In the genomic region with DNA sequence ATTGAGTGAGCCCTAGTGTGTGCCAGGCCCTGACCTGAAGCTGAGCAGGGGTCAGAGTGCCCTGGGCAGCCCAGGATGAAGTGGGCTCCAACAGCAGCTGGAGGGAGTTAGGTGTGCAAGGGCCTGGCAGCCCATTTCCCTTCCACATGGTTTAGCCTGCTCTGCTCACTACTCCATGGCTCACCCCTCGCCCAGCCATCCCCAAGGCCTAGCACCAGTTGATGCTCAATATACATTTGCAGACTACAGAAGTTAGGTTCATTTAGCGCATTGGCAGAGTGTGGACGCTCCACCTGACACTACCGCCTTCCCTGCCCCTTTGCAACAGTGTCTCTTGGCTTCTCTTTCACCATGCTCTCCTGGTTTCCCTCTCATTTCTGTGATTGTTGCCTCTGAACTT, we compare ENCODE assay signal across 26 cellular contexts. TPM values are rescaled to one million over a fixed set of nuclear protein-coding genes. Genes with fewer than 3 reads are reported as not detected.
DNase-seq lines count a peak whose midpoint lies in the region; ATAC-seq, FAIRE-seq and TF ChIP-seq lines count a peak whose summit lies in the region.
"Had no signal": no experiment of that assay in that cellular context is flagged by ENCODE, and none has a peak within 500 bp of the region (broad histone marks: within the 10 kb centered on the region; RNA-seq: fewer than 3 reads in every experiment).

No MANE protein-coding gene starts in this region.

- BruUV-seq in IMR-90 (replicated peaks; lab: Mats Ljungman, UMichigan), result no TSS peak
- BruUV-seq in GM12878 (replicated peaks; lab: Mats Ljungman, UMichigan), result TSS peak; percentile 32

- in situ Hi-C loops in IMR-90 (cut with MboI; ENCODE audit: low sequenced_read_pairs) (no loop called here), GM12878 (cut with MboI) (no loop called here)

- H3K79me1 ChIP-seq in IMR-90 (ENCODE audit: low read depth in 1 of 2, low read length in 2 of 2), result peaks cover 6 to 53% of the 10 kb centered on the region in 2 experiments; a peak in 3 of 4 replicates

- H3K27ac ChIP-seq in IMR-90 (ENCODE audit: insufficient read depth, low read length) (no peak overlapping the region), GM12878 (ENCODE audit: control insufficient read depth, insufficient read depth) (no peak overlapping the region)
- H3K27ac ChIP-seq: coronary artery, gastroesophageal sphincter, sigmoid colon, stomach, tibial nerve had no signal

- CTCF ChIA-PET in IMR-90 (lab: Yijun Ruan, JAX) (no interaction called here), GM12878 (lab: Yijun Ruan, JAX) (interaction anchor here (1.1 kb wide), 1 partner anchor 368 kb away, joined by 3 read pairs; no protein-coding TSS in a partner anchor)

- H4K8ac ChIP-seq in IMR-90 (ENCODE audit: low read depth in 2 of 2, low read length in 2 of 2), result no peak overlapping the region

- no peak overlapping the region for H4K5ac ChIP-seq in IMR-90 (ENCODE audit: low read depth, low read length)

- H3K4me3 ChIP-seq in IMR-90 (ENCODE audit: insufficient read depth, low read depth, low read length) (no peak overlapping the region), GM12878 (no peak overlapping the region)
- H3K4me3 ChIP-seq: coronary artery, gastroesophageal sphincter, sigmoid colon, stomach, tibial nerve had no signal

- H3K4me1 ChIP-seq in IMR-90 (ENCODE audit: control insufficient read depth, insufficient read depth, low read length) (peaks cover 22% of the 10 kb centered on the region), GM12878 (ENCODE audit: control insufficient read depth, insufficient read depth, low read length) (peaks cover 24% of the 10 kb centered on the region)

- H3K9me3 Mint-ChIP-seq in activated CD4-positive, alpha-beta T cell treated with anti-CD3 and anti-CD28 coated beads, Interleukin-2, amount 10 ng/mL, durations not matched to agents 24 days and 14 days, result no peaks in the 10 kb centered on the region
- no peaks in the 10 kb centered on the region for H3K9me3 Mint-ChIP-seq in stimulated activated effector memory CD8-positive, alpha-beta T cell treated with anti-CD3 and anti-CD28 coated beads, Interleukin-12 subunit alpha, Interleukin-12 subunit beta, amount 100 ng/mL, for 72 hours
- H3K9me3 Mint-ChIP-seq: H9 had no signal

- H3K9me3 ChIP-seq in IMR-90 (ENCODE audit: control insufficient read depth, insufficient read depth, low read length) (no peaks in the 10 kb centered on the region), GM12878 (replicated peaks; ENCODE audit: control insufficient read depth, insufficient read depth, low read length) (no peaks in the 10 kb centered on the region)
- H3K9me3 ChIP-seq: gastroesophageal sphincter, sigmoid colon, stomach, tibial nerve had no signal

- peaks cover 17% of the 10 kb centered on the region for H3K9me1 ChIP-seq in IMR-90 (ENCODE audit: insufficient read depth, low read length)

- H4K91ac ChIP-seq in IMR-90 (ENCODE audit: insufficient read depth, low read depth, low read length), result no peak overlapping the region

- FAIRE-seq in GM12878 (lab: Jason Lieb, UNC), result no peak
- FAIRE-seq: bronchial epithelial cell had no signal

- H2AFZ ChIP-seq in IMR-90 (replicated peaks; ENCODE audit: low read length, poor library complexity), result no peak overlapping the region
- H2AFZ ChIP-seq in GM12878 (ENCODE audit: control insufficient read depth, low read depth, low read length), result no peak overlapping the region

- H2AK9ac ChIP-seq in IMR-90 (replicated peaks; ENCODE audit: low read depth, low read length, poor library complexity), result no peak overlapping the region

- H3K4me2 ChIP-seq in IMR-90 (ENCODE audit: low read depth, low read length), result no peak overlapping the region
- no peak overlapping the region for H3K4me2 ChIP-seq in GM12878 (ENCODE audit: control insufficient read depth, insufficient read depth)

- TF ChIP-seq CTCF in IMR-90 (conservative IDR thresholded peaks at IDR 0.05; ENCODE audit: low read depth, low read length), result no peak
- no peak for TF ChIP-seq CTCF in GM12878 (IDR thresholded peaks at IDR 0.05 in 2 of 3, conservative IDR thresholded peaks at IDR 0.05 in 1 of 3; ENCODE audit: control insufficient read depth in 2 of 3, extremely low read depth in 1 of 3, insufficient read depth in 1 of 3, low read depth in 3 of 3, low read length in 3 of 3)

- SMC1A ChIA-PET in GM12878 (lab: Charles Lee; ENCODE audit: uncharacterized antibody, unreplicated experiment), result no interaction called here

- no peak for TF ChIP-seq RAD21 in IMR-90 (IDR thresholded peaks at IDR 0.05; ENCODE audit: low read length)
- no peak for TF ChIP-seq RAD21 in GM12878 (IDR thresholded peaks at IDR 0.05; ENCODE audit: insufficient read depth, low read depth, low read length)

- DNase-seq in activated CD4-positive, alpha-beta T cell treated with anti-CD3 and anti-CD28 coated beads, Interleukin-2, amount 10 ng/mL, durations not matched to agents 24 days and 14 days, result no peak
- DNase-seq in activated CD4-positive, alpha-beta T cell treated with anti-CD3 and anti-CD28 coated beads for 48 hours, result no peak
- DNase-seq in IMR-90 (no peak), GM12878 (ENCODE audit: low read depth, low spot score) (no peak), ecto neural progenitor cell (ENCODE audit: low spot score) (no peak)
- DNase-seq in stimulated activated effector memory CD8-positive, alpha-beta T cell treated with anti-CD3 and anti-CD28 coated beads, Interleukin-12 subunit alpha, Interleukin-12 subunit beta, amount 100 ng/mL, for 72 hours (ENCODE audit: low spot score in 2 of 2), result no peak
- DNase-seq in activated CD8-positive, alpha-beta memory T cell treated with anti-CD3 and anti-CD28 coated beads for 24 hours, result no peak
- DNase-seq: activated CD8-positive, alpha-beta memory T cell treated with anti-CD3 and anti-CD28 coated beads, Interleukin-2, amount 50 U/mL, for 48 hours; activated gamma-delta T cell; AML-193; H9; islet precursor cell; Karpas-422; left ventricle myocardium superior; NCI-H1048; NCI-H187; NCI-H524 treated with DMSO at 0.1 percent for 48 hours; SIG-M5; sigmoid colon; stomach had no signal

- TF ChIP-seq POLR2A in IMR-90 (IDR thresholded peaks at IDR 0.05; ENCODE audit: low read depth, low read length), result no peak
- no peak for TF ChIP-seq POLR2A in GM12878 (IDR thresholded peaks at IDR 0.05; ENCODE audit: low read depth, low read length)

- peak overlapping the region; percentile 57; the same call in 1 of the 2 replicates for H2AK5ac ChIP-seq in IMR-90 (ENCODE audit: low read depth, low read length)

- no peak overlapping the region for H2BK5ac ChIP-seq in IMR-90 (ENCODE audit: low read depth, low read length, poor library complexity, severe bottlenecking)

- H2BK120ac ChIP-seq in IMR-90 (ENCODE audit: low read depth, low read length), result no peak overlapping the region

- H3K4ac ChIP-seq in IMR-90 (ENCODE audit: low read depth, low read length), result no peak overlapping the region; the same call in 1 of the 2 replicates

- peaks cover 29% of the 10 kb centered on the region for H3K4me1 Mint-ChIP-seq in activated CD4-positive, alpha-beta T cell treated with anti-CD3 and anti-CD28 coated beads, Interleukin-2, amount 10 ng/mL, durations not matched to agents 24 days and 14 days
- H3K4me1 Mint-ChIP-seq in stimulated activated effector memory CD8-positive, alpha-beta T cell treated with anti-CD3 and anti-CD28 coated beads, Interleukin-12 subunit alpha, Interleukin-12 subunit beta, amount 100 ng/mL, for 72 hours, result peaks cover 53% of the 10 kb centered on the region

- no peak for TF ChIP-seq EP300 in GM12878 (IDR thresholded peaks at IDR 0.05; ENCODE audit: borderline replicate concordance in 1 of 2, control insufficient read depth in 1 of 2, low read depth in 2 of 2, low read length in 2 of 2)

- 96% methylated on average over 3 of the region's 4 CpGs; no CpG with 5 or more reads in 1 of the 2 experiments for WGBS in IMR-90 (ENCODE audit: extremely low coverage in 2 of 2, insufficient read length in 1 of 2), 2 experiments
- 90% methylated on average over 4 of the region's 4 CpGs for whole genome bisulfite sequencing in GM12878 (ENCODE audit: insufficient coverage, insufficient replicate concordance, low lambda C conversion rate, missing lambda C conversion rate)

- peaks cover 39% of the 10 kb centered on the region for H3K36me3 Mint-ChIP-seq in activated CD4-positive, alpha-beta T cell treated with anti-CD3 and anti-CD28 coated beads, Interleukin-2, amount 10 ng/mL, durations not matched to agents 24 days and 14 days (ENCODE audit: low read depth)
- peaks cover 86% of the 10 kb centered on the region for H3K36me3 Mint-ChIP-seq in stimulated activated effector memory CD8-positive, alpha-beta T cell treated with anti-CD3 and anti-CD28 coated beads, Interleukin-12 subunit alpha, Interleukin-12 subunit beta, amount 100 ng/mL, for 72 hours

- H2BK20ac ChIP-seq in IMR-90 (ENCODE audit: low read depth, low read length), result no peak overlapping the region

- H3K27ac Mint-ChIP-seq in activated CD4-positive, alpha-beta T cell treated with anti-CD3 and anti-CD28 coated beads, Interleukin-2, amount 10 ng/mL, durations not matched to agents 24 days and 14 days, result peak overlapping the region; percentile 61
- peak overlapping the region; percentile 100 for H3K27ac Mint-ChIP-seq in stimulated activated effector memory CD8-positive, alpha-beta T cell treated with anti-CD3 and anti-CD28 coated beads, Interleukin-12 subunit alpha, Interleukin-12 subunit beta, amount 100 ng/mL, for 72 hours
- H3K27ac Mint-ChIP-seq: H9 had no signal

- intact Hi-C loops in activated CD4-positive, alpha-beta T cell treated with anti-CD3 and anti-CD28 coated beads, Interleukin-2, amount 10 ng/mL, durations not matched to agents 24 days and 14 days (cut with micrococcal nuclease), result no loop called here
- intact Hi-C loops in IMR-90 (cut with micrococcal nuclease), result no loop called here
- intact Hi-C loops in GM12878 (cut with micrococcal nuclease; ENCODE audit: unreplicated experiment), result loop anchor here (10.0 kb wide), 1 partner anchor 233 kb away; no protein-coding TSS in a partner anchor

- H3K4me3 Mint-ChIP-seq in activated CD4-positive, alpha-beta T cell treated with anti-CD3 and anti-CD28 coated beads, Interleukin-2, amount 10 ng/mL, durations not matched to agents 24 days and 14 days, result peak overlapping the region; percentile 11
- H3K4me3 Mint-ChIP-seq in stimulated activated effector memory CD8-positive, alpha-beta T cell treated with anti-CD3 and anti-CD28 coated beads, Interleukin-12 subunit alpha, Interleukin-12 subunit beta, amount 100 ng/mL, for 72 hours, result no peak overlapping the region
- H3K4me3 Mint-ChIP-seq: H9 had no signal

- H3K18ac ChIP-seq in IMR-90 (ENCODE audit: low read depth, low read length), result no peak overlapping the region

- no peak overlapping the region for H3K9ac ChIP-seq in IMR-90 (ENCODE audit: low read depth, low read length)
- no peak overlapping the region for H3K9ac ChIP-seq in GM12878 (ENCODE audit: control insufficient read depth, insufficient read depth, low read length)

- POLR2A ChIA-PET in IMR-90 (lab: Charles Lee; ENCODE audit: unreplicated experiment) (no interaction called here), GM12878 (lab: Charles Lee) (no interaction called here)

- H3K27me3 Mint-ChIP-seq in activated CD4-positive, alpha-beta T cell treated with anti-CD3 and anti-CD28 coated beads, Interleukin-2, amount 10 ng/mL, durations not matched to agents 24 days and 14 days, result no peaks in the 10 kb centered on the region

- H3K14ac ChIP-seq in IMR-90 (replicated peaks; ENCODE audit: low read depth, low read length), result no peak overlapping the region

- dilution Hi-C loops in IMR-90 (cut with HindIII; ENCODE audit: low sequenced_read_pairs, unreplicated experiment), result no loop called here

- no peak overlapping the region for H3K23ac ChIP-seq in IMR-90 (ENCODE audit: low read depth, low read length)

- no peaks in the 10 kb centered on the region for H3K36me3 ChIP-seq in IMR-90 (ENCODE audit: control insufficient read depth, insufficient read depth, low read length)
- peaks cover 7 to 16% of the 10 kb centered on the region in 2 experiments; a peak in 3 of 4 replicates for H3K36me3 ChIP-seq in GM12878 (ENCODE audit: control insufficient read depth in 2 of 2, insufficient read depth in 2 of 2, low read length in 1 of 2)

- no peak overlapping the region for H2BK15ac ChIP-seq in IMR-90 (ENCODE audit: low read depth, low read length)

- no peak for ATAC-seq in IMR-90 (ENCODE audit: low read depth)
- ATAC-seq in GM12878, result no peak
- ATAC-seq in stimulated activated effector memory CD8-positive, alpha-beta T cell treated with anti-CD3 and anti-CD28 coated beads, Interleukin-12 subunit alpha, Interleukin-12 subunit beta, amount 100 ng/mL, for 72 hours, result no peak
- ATAC-seq in GM21825 (IDR thresholded peaks at IDR 0.05; ENCODE audit: unreplicated experiment), result no peak
- ATAC-seq: gastroesophageal sphincter, left ventricle myocardium superior, Panc1 had no signal

- H3K79me2 ChIP-seq in GM12878 (ENCODE audit: control insufficient read depth, insufficient read depth, low read length), result peaks cover 34% of the 10 kb centered on the region

- H3K56ac ChIP-seq in IMR-90 (ENCODE audit: extremely low read depth, insufficient read depth, low read length), result no peak overlapping the region

- H3K27me3 ChIP-seq in IMR-90 (ENCODE audit: control insufficient read depth, insufficient read depth, low read length), result no peaks in the 10 kb centered on the region
- H3K27me3 ChIP-seq in GM12878 (replicated peaks in 1 of 2; ENCODE audit: control insufficient read depth in 2 of 2, insufficient read depth in 2 of 2, low read length in 1 of 2), result no peaks in the 10 kb centered on the region
- H3K27me3 ChIP-seq: gastroesophageal sphincter, sigmoid colon, stomach, tibial nerve had no signal

- H4K20me1 ChIP-seq in IMR-90 (ENCODE audit: insufficient read depth, low read length) (peaks cover 5% of the 10 kb centered on the region; the same call in 1 of the 2 replicates), GM12878 (ENCODE audit: control insufficient read depth, insufficient read depth) (no peaks in the 10 kb centered on the region)

- RAD21 ChIA-PET in GM12878 (lab: Charles Lee; ENCODE audit: unreplicated experiment), result no interaction called here

RNA-seq across cellular contexts. Expression of a gene that starts 3.8 kb away (rescaled TPM):
- 74.1 and 75.8 TPM in 2 replicates for total RNA-seq in activated CD4-positive, alpha-beta T cell treated with anti-CD3 and anti-CD28 coated beads, Interleukin-2, amount 10 ng/mL, durations not matched to agents 24 days and 14 days
- total RNA-seq in IMR-90 (2012; rRNA removed) (1.3 and 1.4 TPM in 2 replicates), GM12878 (2014; rRNA removed) (28.2 and 34.1 TPM in 2 replicates), GM12878 (2014; rRNA removed; fragmentation: Illumina TruSeq; extraction: Trizol) (21.5 and 24.5 TPM in 2 replicates), GM12878 (2021) (39.8 and 46.4 TPM in 2 replicates)
- polyA plus RNA-seq in IMR-90 (2012; rRNA removed) (12.2 and 12.7 TPM in 2 replicates), GM12878 (2011; rRNA removed) (49.5 and 67.7 TPM in 2 replicates), GM12878 (2014; fragmentation: Illumina TruSeq; extraction: Trizol) (35.6 and 39.8 TPM in 2 replicates), GM12878 (2014; fragmentation: Nextera tagmentation; extraction: Ambion mirVana) (1 to 10 TPM; 1.9 to 5.3 TPM), GM12878 (2014; rRNA removed) (65.4 and 67.6 TPM in 2 replicates), GM12878 (2016; fragmentation: Nextera tagmentation; extraction: Ambion mirVana) (10 to 100 TPM; 25.9 to 32.6 TPM)
- polyA plus RNA-seq in IMR-90 (2012; cell fraction: cytosol; rRNA removed), result 2.9 and 5.8 TPM in 2 replicates
- polyA plus RNA-seq in IMR-90 (2012; cell fraction: nucleus; rRNA removed; ENCODE audit: low replicate concordance), result 186 and 227 TPM in 2 replicates
- 378 and 421 TPM in 2 replicates for total RNA-seq in GM12878 (2013; cell fraction: nucleolus; rRNA removed)
- polyA plus RNA-seq in GM12878 (2011; ENCODE audit: low read depth), result 25.1 TPM
- polyA plus RNA-seq in GM12878 (2011; cell fraction: cytosol; rRNA removed), result 48.3 and 70.9 TPM in 2 replicates
- 785 and 840 TPM in 2 replicates for polyA plus RNA-seq in GM12878 (2011; cell fraction: nucleus; rRNA removed)
- polyA plus RNA-seq in GM12878 (2012), result 49.9 and 64.4 TPM in 2 replicates
- 43.8 and 50.3 TPM in 2 replicates for polyA minus RNA-seq in GM12878 (2011; rRNA and poly(A)+ RNA removed)
- 14.1 and 20.2 TPM in 2 replicates for polyA minus RNA-seq in GM12878 (2011; cell fraction: cytosol; rRNA and poly(A)+ RNA removed)
- 92.6 and 143 TPM in 2 replicates for polyA minus RNA-seq in GM12878 (2011; cell fraction: nucleus; rRNA and poly(A)+ RNA removed)

RNA-seq across cellular contexts. Expression of a gene that starts 24.1 kb away (rescaled TPM):
- total RNA-seq in activated CD4-positive, alpha-beta T cell treated with anti-CD3 and anti-CD28 coated beads, Interleukin-2, amount 10 ng/mL, durations not matched to agents 24 days and 14 days, result 16.3 and 17.2 TPM in 2 replicates
- total RNA-seq in IMR-90 (2012; rRNA removed), result 22.2 and 23.8 TPM in 2 replicates
- 32.9 and 37.4 TPM in 2 replicates for polyA plus RNA-seq in IMR-90 (2012; rRNA removed)
- polyA plus RNA-seq in IMR-90 (2012; cell fraction: cytosol; rRNA removed), result 51.8 and 54.8 TPM in 2 replicates
- 18.7 and 29.9 TPM in 2 replicates for polyA plus RNA-seq in IMR-90 (2012; cell fraction: nucleus; rRNA removed; ENCODE audit: low replicate concordance)
- 13.8 and 14.9 TPM in 2 replicates for total RNA-seq in GM12878 (2013; cell fraction: nucleolus; rRNA removed)
- total RNA-seq in GM12878 (2014; rRNA removed), result 29.0 and 29.3 TPM in 2 replicates
- 21.7 and 22.2 TPM in 2 replicates for total RNA-seq in GM12878 (2014; rRNA removed; fragmentation: Illumina TruSeq; extraction: Trizol)
- 24.0 and 29.8 TPM in 2 replicates for total RNA-seq in GM12878 (2021)
- polyA plus RNA-seq in GM12878 (2011; ENCODE audit: low read depth), result 5.4 TPM
- polyA plus RNA-seq in GM12878 (2011; rRNA removed), result 28.0 and 43.2 TPM in 2 replicates
- polyA plus RNA-seq in GM12878 (2011; cell fraction: cytosol; rRNA removed), result 50.3 and 60.8 TPM in 2 replicates
- polyA plus RNA-seq in GM12878 (2011; cell fraction: nucleus; rRNA removed), result 34.3 and 35.5 TPM in 2 replicates
- 18.6 and 21.8 TPM in 2 replicates for polyA plus RNA-seq in GM12878 (2012)
- polyA plus RNA-seq in GM12878 (2014; fragmentation: Illumina TruSeq; extraction: Trizol), result 23.7 and 24.4 TPM in 2 replicates
- polyA plus RNA-seq in GM12878 (2014; fragmentation: Nextera tagmentation; extraction: Ambion mirVana), result under 1 TPM; 0.15 to 0.21 TPM
- polyA plus RNA-seq in GM12878 (2014; rRNA removed), result 27.8 and 36.3 TPM in 2 replicates
- polyA plus RNA-seq in GM12878 (2016; fragmentation: Nextera tagmentation; extraction: Ambion mirVana), result 10 to 100 TPM; 10.3 to 11.4 TPM
- polyA minus RNA-seq in GM12878 (2011; rRNA and poly(A)+ RNA removed), result 39.7 and 55.9 TPM in 2 replicates
- 10.6 and 11.8 TPM in 2 replicates for polyA minus RNA-seq in GM12878 (2011; cell fraction: cytosol; rRNA and poly(A)+ RNA removed)
- 11.7 and 14.1 TPM in 2 replicates for polyA minus RNA-seq in GM12878 (2011; cell fraction: nucleus; rRNA and poly(A)+ RNA removed)
